ENCODE assay signal across 8 cellular contexts in the genomic region with DNA sequence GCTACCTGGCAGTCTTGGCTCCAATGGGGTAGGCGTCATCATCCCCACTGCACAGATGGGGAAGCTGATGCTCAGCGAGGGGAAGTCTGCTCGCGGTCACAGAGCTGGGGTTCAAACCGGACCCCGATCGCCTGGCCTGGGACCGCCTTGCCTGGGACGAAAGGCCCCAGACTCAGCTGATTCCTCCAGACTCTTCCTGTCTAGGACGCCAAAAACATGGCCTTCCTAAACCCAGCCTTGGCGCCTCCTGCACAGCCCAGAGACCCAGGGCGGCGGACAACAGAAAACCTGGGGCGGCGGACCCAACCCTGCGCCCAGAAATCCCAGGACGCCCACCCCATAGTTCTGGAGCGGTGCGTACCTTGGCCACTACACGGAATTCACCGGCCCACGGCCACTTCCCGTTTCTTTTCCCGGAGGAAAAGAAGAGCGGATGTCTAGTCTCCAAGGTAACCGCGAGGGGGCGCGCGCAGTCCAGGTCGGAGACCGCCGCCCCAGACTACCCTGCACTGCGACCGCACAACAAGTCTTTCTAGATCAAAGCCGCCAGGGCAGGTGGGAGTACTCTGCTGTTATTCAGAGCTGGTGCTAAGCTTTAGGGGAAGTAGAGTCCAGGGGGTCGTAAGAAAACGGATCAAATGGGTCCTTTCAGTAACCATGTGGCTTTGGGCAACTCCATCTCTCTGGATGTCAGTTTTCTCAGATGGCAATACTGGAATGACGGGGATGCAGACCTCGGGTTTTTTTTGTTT. TPM values are rescaled to one million over a fixed set of nuclear protein-coding genes. Genes with fewer than 3 reads are reported as not detected.
DNase-seq lines count a peak whose midpoint lies in the region; FAIRE-seq and TF ChIP-seq lines count a peak whose summit lies in the region.

No MANE protein-coding gene starts in this region.

- H3K4me3 Mint-ChIP-seq in neural progenitor cell: peak overlapping the region; percentile 36

- H3K27me3 ChIP-seq in BJ (ENCODE audit: control insufficient read depth, insufficient read depth, low read length) (peaks cover 11% of the 10 kb centered on the region), neural progenitor cell (peaks cover 55% of the 10 kb centered on the region), subcutaneous abdominal adipose tissue (ENCODE audit: control insufficient read depth in 5 of 5, insufficient read depth in 4 of 5, low read length in 5 of 5) (peaks cover 0 to 13% (median 3%) of the 10 kb centered on the region in 5 donors)

- no peak overlapping the region for H3K27ac ChIP-seq in neural progenitor cell
- no peak overlapping the region for H3K27ac ChIP-seq in subcutaneous abdominal adipose tissue (ENCODE audit: low read depth, low read length)

- peaks cover 23% of the 10 kb centered on the region for H3K4me1 ChIP-seq in neural progenitor cell
- H3K4me1 ChIP-seq in subcutaneous abdominal adipose tissue (ENCODE audit: control insufficient read depth in 5 of 5, insufficient read depth in 5 of 5, low read length in 5 of 5): peaks cover 0 to 11% (median 10%) of the 10 kb centered on the region in 5 donors

- CTCF ChIA-PET in BJ (lab: Yijun Ruan, JAX): interaction anchor here (0.6 to 3.8 kb wide), 31 partner anchors 9 to 1215 kb away, joined by 3 to 30 read pairs (median 4); a partner anchor contains a TSS

- no peak overlapping the region for H3K9ac ChIP-seq in neural progenitor cell
- H3K9ac ChIP-seq in subcutaneous abdominal adipose tissue (ENCODE audit: low read length in 5 of 5): peak overlapping the region in 2 of 5 donors; percentile 62 to 70

- peak; percentile 88 for TF ChIP-seq CTCF in BJ (IDR thresholded peaks at IDR 0.05; ENCODE audit: insufficient read depth, low read depth, low read length)
- TF ChIP-seq CTCF in foreskin fibroblast (IDR thresholded peaks at IDR 0.05; ENCODE audit: low read depth, low read length): peak; percentile 87
- TF ChIP-seq CTCF in neural progenitor cell (IDR thresholded peaks at IDR 0.05): peak; percentile 96

- H3K4me1 Mint-ChIP-seq in neural progenitor cell: peaks cover 40% of the 10 kb centered on the region

- no peak overlapping the region for H3K27ac Mint-ChIP-seq in neural progenitor cell

- H2AFZ ChIP-seq in neural progenitor cell (replicated peaks): peak overlapping the region; percentile 97

- peaks cover 4% of the 10 kb centered on the region for H3K27me3 Mint-ChIP-seq in neural progenitor cell (ENCODE audit: insufficient read depth, low read depth)

- POLR2A ChIA-PET in BJ (lab: Charles Lee): interaction anchor here (0.7 kb wide), 1 partner anchor 13 kb away, joined by 4 read pairs; no protein-coding TSS in a partner anchor

- H3K79me2 ChIP-seq in neural progenitor cell (ENCODE audit: low read depth): no peaks in the 10 kb centered on the region

- H3K9me3 Mint-ChIP-seq in neural progenitor cell: no peaks in the 10 kb centered on the region

- peak; percentile 87 for FAIRE-seq in GM19239 (lab: Jason Lieb, UNC)

- H3K36me3 ChIP-seq in BJ (ENCODE audit: control insufficient read depth, insufficient read depth, low read length) (no peaks in the 10 kb centered on the region), neural progenitor cell (no peaks in the 10 kb centered on the region), subcutaneous abdominal adipose tissue (ENCODE audit: control insufficient read depth in 5 of 5, insufficient read depth in 5 of 5, low read length in 5 of 5) (no peaks in the 10 kb centered on the region)

- H3K9me3 ChIP-seq in neural progenitor cell (ENCODE audit: low read depth) (no peaks in the 10 kb centered on the region), subcutaneous abdominal adipose tissue (ENCODE audit: control insufficient read depth in 5 of 5, low read length in 5 of 5) (no peaks in the 10 kb centered on the region)

- H3K36me3 Mint-ChIP-seq in neural progenitor cell: no peaks in the 10 kb centered on the region

- H4K20me1 ChIP-seq in neural progenitor cell (ENCODE audit: low read depth): no peaks in the 10 kb centered on the region

- H3K4me2 ChIP-seq in neural progenitor cell: peak overlapping the region; percentile 76

- peak overlapping the region; percentile 45 for H3K4me3 ChIP-seq in BJ (ENCODE audit: low read depth, low read length)
- H3K4me3 ChIP-seq in foreskin fibroblast (ENCODE audit: low read depth in 1 of 2, low read length in 2 of 2): peak overlapping the region; percentile 42 to 55
- H3K4me3 ChIP-seq in neural progenitor cell: peak overlapping the region; percentile 42
- H3K4me3 ChIP-seq in subcutaneous abdominal adipose tissue (ENCODE audit: low read depth in 1 of 5, low read length in 5 of 5): peak overlapping the region; percentile 49 to 73 (median 65)

- DNase-seq in BJ (ENCODE audit: low read depth) (no peak), GM19239 (ENCODE audit: insufficient read length, low spot score) (peak; percentile 54), HT1080 (ENCODE audit: low read depth) (peak; percentile 68), RPMI8226 (peak; percentile 64), foreskin fibroblast (peak; percentile 41 to 84), neural progenitor cell (ENCODE audit: low spot score) (peak; percentile 90)
- peak; percentile 85 for DNase-seq in activated effector memory CD4-positive, alpha-beta T cell treated with anti-CD3 and anti-CD28 coated beads, Interleukin-2, amount 50 U/mL, for 16 hours

- no peaks in the 10 kb centered on the region for H3F3A ChIP-seq in neural progenitor cell (ENCODE audit: low read depth)

RNA-seq across cellular contexts. Expression of a gene that starts 4.9 kb away (rescaled TPM):
- 0.40 and 0.60 TPM in 2 replicates for polyA plus RNA-seq in BJ (2011; rRNA removed)
- 0.57 TPM in 2 replicates for polyA minus RNA-seq in BJ (2011; rRNA and poly(A)+ RNA removed)
- total RNA-seq in HT1080 (2014; rRNA removed; shearing (Covaris generic)): 4.3 and 5.7 TPM in 2 replicates
- polyA plus RNA-seq in HT1080 (2015; cell fraction: cytosol; rRNA removed): 2.7 and 3.6 TPM in 2 replicates
- polyA plus RNA-seq in HT1080 (2015; cell fraction: nucleus; rRNA removed): 3.4 and 3.6 TPM in 2 replicates
- total RNA-seq in neural progenitor cell (ENCODE audit: low replicate concordance): 26.1 and 33.6 TPM in 2 replicates

RNA-seq across cellular contexts. Expression of a gene that starts 29.7 kb away (rescaled TPM):
- 0.25 and 0.40 TPM in 2 replicates for polyA plus RNA-seq in BJ (2011; rRNA removed)
- not detected in 2 replicates for polyA minus RNA-seq in BJ (2011; rRNA and poly(A)+ RNA removed)
- total RNA-seq in HT1080 (2014; rRNA removed; shearing (Covaris generic)): 0.20 and 1.3 TPM in 2 replicates
- polyA plus RNA-seq in HT1080 (2015; cell fraction: cytosol; rRNA removed): 1.5 and 2.0 TPM in 2 replicates
- polyA plus RNA-seq in HT1080 (2015; cell fraction: nucleus; rRNA removed): 2.0 and 2.4 TPM in 2 replicates
- total RNA-seq in neural progenitor cell (ENCODE audit: low replicate concordance): 42.1 and 50.6 TPM in 2 replicates

RNA-seq across cellular contexts. Expression of a gene that starts 57.5 kb away (rescaled TPM):
- polyA plus RNA-seq in BJ (2011; rRNA removed): 14.1 and 20.6 TPM in 2 replicates
- polyA minus RNA-seq in BJ (2011; rRNA and poly(A)+ RNA removed): 23.4 and 30.7 TPM in 2 replicates
- 44.9 and 46.1 TPM in 2 replicates for total RNA-seq in HT1080 (2014; rRNA removed; shearing (Covaris generic))
- polyA plus RNA-seq in HT1080 (2015; cell fraction: cytosol; rRNA removed): 27.2 and 34.1 TPM in 2 replicates
- 26.1 and 26.2 TPM in 2 replicates for polyA plus RNA-seq in HT1080 (2015; cell fraction: nucleus; rRNA removed)
- 29.0 and 42.3 TPM in 2 replicates for total RNA-seq in neural progenitor cell (ENCODE audit: low replicate concordance)

Comparison
In these comparisons a context has a peak if more than half of its experiments do, and no peak if none do; other contexts are left out.
1. RNA of a gene that starts 29.7 kb away (total RNA-seq): 42.1 to 50.6 TPM in neural progenitor cell; 0.20 to 1.3 TPM in HT1080; every median in the first group is over 10 times any median in the second.
2. Peak in every context shown above with its lines, with median percentiles within 50 percentile points of each other: H3K4me3 ChIP-seq and CTCF ChIP-seq.